ENCODE assay signal across 8 cellular contexts in the genomic region with DNA sequence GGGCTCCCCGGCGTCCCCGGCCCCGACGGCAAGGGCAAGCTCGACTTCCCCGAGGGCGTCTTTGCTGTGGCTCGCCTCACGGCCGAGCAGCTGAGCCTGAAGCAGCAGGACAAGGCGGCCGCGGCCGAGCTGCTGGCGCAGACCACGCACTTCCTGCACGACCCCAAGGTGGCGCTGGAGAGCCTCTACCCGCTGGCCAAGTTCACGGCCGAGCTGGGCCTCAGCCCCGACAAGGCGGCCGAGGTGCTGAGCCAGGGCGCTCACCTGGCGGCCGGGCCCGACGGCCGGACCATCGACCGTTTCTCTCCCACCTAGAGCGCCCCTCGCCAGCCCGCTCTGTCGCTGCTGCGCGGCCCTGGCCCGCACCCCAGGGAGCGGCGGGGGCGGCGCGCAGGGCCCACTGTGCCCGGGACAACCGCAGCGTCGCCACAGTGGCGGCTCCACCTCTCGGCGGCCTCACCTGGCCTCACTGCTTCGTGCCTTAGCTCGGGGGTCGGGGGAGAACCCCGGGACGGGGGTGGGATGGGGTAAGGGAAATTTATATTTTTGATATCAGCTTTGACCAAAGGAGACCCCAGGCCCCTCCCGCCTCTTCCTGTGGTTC. TPM values are rescaled to one million over a fixed set of nuclear protein-coding genes. Genes with fewer than 3 reads are reported as not detected.
A peak's percentile ranks its signal among the peaks of the same experiment; 100 is the strongest.
DNase-seq lines count a peak whose midpoint lies in the region; ATAC-seq and TF ChIP-seq lines count a peak whose summit lies in the region.

No MANE protein-coding gene starts in this region.

- peaks cover 12 to 23% of the 10 kb centered on the region in 2 donors for H3K4me1 ChIP-seq in naive thymus-derived CD4-positive, alpha-beta T cell (ENCODE audit: control insufficient read depth in 2 of 2, insufficient read depth in 2 of 2, low read length in 2 of 2)
- no peaks in the 10 kb centered on the region for H3K4me1 ChIP-seq in aorta (ENCODE audit: control insufficient read depth in 1 of 2, insufficient read depth in 2 of 2, low read length in 2 of 2)

- DNase-seq in AG09309 (ENCODE audit: low read depth) (no peak), HT-29 (ENCODE audit: low spot score) (peak; percentile 53), erythroblast (lab: John Stamatoyannopoulos, UW) (peak; percentile 78 to 88), aorta (peak; percentile 86 to 91), EL (no peak)
- peak; percentile 76 for DNase-seq in activated CD8-positive, alpha-beta T cell treated with anti-CD3 and anti-CD28 coated beads for 36 hours
- peak in 8 of 9 donors; percentile 22 to 84 (median 51) for DNase-seq in naive thymus-derived CD4-positive, alpha-beta T cell

- H3K9me3 Mint-ChIP-seq in activated CD8-positive, alpha-beta T cell treated with anti-CD3 and anti-CD28 coated beads for 36 hours: no peaks in the 10 kb centered on the region
- no peaks in the 10 kb centered on the region for H3K9me3 Mint-ChIP-seq in naive thymus-derived CD4-positive, alpha-beta T cell

- H3K9me3 ChIP-seq in naive thymus-derived CD4-positive, alpha-beta T cell (ENCODE audit: control insufficient read depth in 2 of 3, low read length in 3 of 3): no peaks in the 10 kb centered on the region
- H3K9me3 ChIP-seq in aorta (ENCODE audit: control insufficient read depth, low read length): no peaks in the 10 kb centered on the region

- POLR2A ChIA-PET in activated CD8-positive, alpha-beta T cell treated with anti-CD3 and anti-CD28 coated beads for 36 hours (lab: Charles Lee): interaction anchor here (0.7 to 5.7 kb wide), 9 partner anchors 10 to 207 kb away, joined by 3 to 46 read pairs (median 4); no protein-coding TSS in a partner anchor
- POLR2A ChIA-PET in naive thymus-derived CD4-positive, alpha-beta T cell (lab: Charles Lee): interaction anchor here (0.6 to 2.1 kb wide), 2 partner anchors 156 to 208 kb away, joined by 3 to 7 read pairs; no protein-coding TSS in a partner anchor

- CTCF ChIA-PET in activated CD8-positive, alpha-beta T cell treated with anti-CD3 and anti-CD28 coated beads for 36 hours (lab: Charles Lee): interaction anchor here (0.8 to 8.5 kb wide), 25 partner anchors 10 to 357 kb away, joined by 3 to 239 read pairs (median 4); a partner anchor contains a TSS
- CTCF ChIA-PET in naive thymus-derived CD4-positive, alpha-beta T cell (lab: Charles Lee): interaction anchor here (0.5 to 4.4 kb wide), 10 partner anchors 29 to 375 kb away, joined by 3 to 31 read pairs (median 5); a partner anchor contains a TSS

- WGBS in aorta, 2 donors: 78 to 79% methylated on average over 58 of the region's 58 CpGs

- peak; percentile 7 for ATAC-seq in activated CD8-positive, alpha-beta T cell treated with anti-CD3 and anti-CD28 coated beads for 36 hours
- peak; percentile 39 for ATAC-seq in naive thymus-derived CD4-positive, alpha-beta T cell
- ATAC-seq in aorta (ENCODE audit: low FRiP score): peak; percentile 48
- ATAC-seq in GM18861 (IDR thresholded peaks at IDR 0.05; ENCODE audit: unreplicated experiment): no peak

- no peak overlapping the region for H3K27ac Mint-ChIP-seq in activated CD8-positive, alpha-beta T cell treated with anti-CD3 and anti-CD28 coated beads for 36 hours
- peak overlapping the region in 1 of 9 donors; percentile 70 for H3K27ac Mint-ChIP-seq in naive thymus-derived CD4-positive, alpha-beta T cell

- no peaks in the 10 kb centered on the region for H3K27me3 Mint-ChIP-seq in activated CD8-positive, alpha-beta T cell treated with anti-CD3 and anti-CD28 coated beads for 36 hours
- H3K27me3 Mint-ChIP-seq in naive thymus-derived CD4-positive, alpha-beta T cell: peaks cover 0 to 6% (median 5%) of the 10 kb centered on the region in 5 donors

- peaks cover 0 to 33% (median 0%) of the 10 kb centered on the region in 3 experiments for H3K36me3 ChIP-seq in naive thymus-derived CD4-positive, alpha-beta T cell (ENCODE audit: control insufficient read depth in 2 of 3, insufficient read depth in 3 of 3, low read length in 3 of 3)
- no peaks in the 10 kb centered on the region for H3K36me3 ChIP-seq in aorta (ENCODE audit: control insufficient read depth in 1 of 2, insufficient read depth in 2 of 2, low read length in 1 of 2)

- peak overlapping the region; percentile 54 for H3K4me3 Mint-ChIP-seq in activated CD8-positive, alpha-beta T cell treated with anti-CD3 and anti-CD28 coated beads for 36 hours
- peak overlapping the region in 2 of 10 donors; percentile 42 to 81 for H3K4me3 Mint-ChIP-seq in naive thymus-derived CD4-positive, alpha-beta T cell

- no peak for TF ChIP-seq POLR2A in erythroblast (IDR thresholded peaks at IDR 0.05; ENCODE audit: low read length)

- H3K27me3 ChIP-seq in naive thymus-derived CD4-positive, alpha-beta T cell (ENCODE audit: control insufficient read depth in 2 of 2, insufficient read depth in 2 of 2, low read length in 2 of 2): no peaks in the 10 kb centered on the region
- H3K27me3 ChIP-seq in aorta (ENCODE audit: control insufficient read depth in 1 of 2, insufficient read depth in 2 of 2, low read length in 1 of 2): no peaks in the 10 kb centered on the region

- H3K4me3 ChIP-seq in AG09309 (ENCODE audit: control insufficient read depth, low read depth, low read length) (no peak overlapping the region), aorta (ENCODE audit: low read length in 2 of 2) (no peak overlapping the region)
- no peak overlapping the region for H3K4me3 ChIP-seq in naive thymus-derived CD4-positive, alpha-beta T cell (ENCODE audit: low read length)

- H3K4me1 Mint-ChIP-seq in activated CD8-positive, alpha-beta T cell treated with anti-CD3 and anti-CD28 coated beads for 36 hours (ENCODE audit: low read depth): peaks cover 13% of the 10 kb centered on the region
- H3K4me1 Mint-ChIP-seq in naive thymus-derived CD4-positive, alpha-beta T cell: peaks cover 0 to 42% (median 10%) of the 10 kb centered on the region in 7 donors

- TF ChIP-seq CTCF in AG09309 (IDR thresholded peaks at IDR 0.05; ENCODE audit: control insufficient read depth, insufficient read depth, low read depth, low read length, missing control alignments): peak; percentile 48
- peak; percentile 88 for TF ChIP-seq CTCF in activated CD8-positive, alpha-beta T cell treated with anti-CD3 and anti-CD28 coated beads for 36 hours (IDR thresholded peaks at IDR 0.05)

- intact Hi-C loops in activated CD8-positive, alpha-beta T cell treated with anti-CD3 and anti-CD28 coated beads for 36 hours (cut with micrococcal nuclease): no loop called here
- intact Hi-C loops in naive thymus-derived CD4-positive, alpha-beta T cell (cut with micrococcal nuclease): loop anchor here in 1 of 2 donors (1.0 kb wide), 2 partner anchors 186 to 208 kb away; no protein-coding TSS in a partner anchor
- intact Hi-C loops in aorta (cut with DNase I): loop anchor here in 1 of 2 donors (5.0 kb wide), 1 partner anchor 294 kb away; no protein-coding TSS in a partner anchor

- no peak overlapping the region for H3K27ac ChIP-seq in naive thymus-derived CD4-positive, alpha-beta T cell (ENCODE audit: low read depth, low read length)
- no peak overlapping the region for H3K27ac ChIP-seq in aorta (ENCODE audit: low read depth in 1 of 2, low read length in 2 of 2)

- peaks cover 47% of the 10 kb centered on the region for H3K36me3 Mint-ChIP-seq in activated CD8-positive, alpha-beta T cell treated with anti-CD3 and anti-CD28 coated beads for 36 hours (ENCODE audit: low read depth)
- peaks cover 0 to 31% (median 26%) of the 10 kb centered on the region in 5 donors for H3K36me3 Mint-ChIP-seq in naive thymus-derived CD4-positive, alpha-beta T cell

RNA-seq across cellular contexts. Expression of a gene that starts 3.7 kb away (rescaled TPM):
- 0.31 and 0.55 TPM in 2 replicates for total RNA-seq in HT-29 (2014; rRNA removed; shearing (Covaris generic))
- 10 to 100 TPM; 35.1 TPM for total RNA-seq in activated CD8-positive, alpha-beta T cell treated with anti-CD3 and anti-CD28 coated beads for 36 hours
- total RNA-seq in naive thymus-derived CD4-positive, alpha-beta T cell: 100 to 1,000 TPM in 1 of 5 experiments, 1 to 10 TPM in 4; 1.4 to 128 (median 6.3) TPM
- polyA plus RNA-seq in naive thymus-derived CD4-positive, alpha-beta T cell: under 1 TPM; 0.56 to 0.83 TPM
- 10 to 100 TPM; 27.2 to 69.2 TPM for total RNA-seq in aorta
- 1 to 10 TPM; 1.1 to 2.1 TPM for polyA plus RNA-seq in aorta

RNA-seq across cellular contexts. Expression of a gene that starts 16.8 kb away (rescaled TPM):
- 54.1 and 56.8 TPM in 2 replicates for total RNA-seq in HT-29 (2014; rRNA removed; shearing (Covaris generic))
- total RNA-seq in activated CD8-positive, alpha-beta T cell treated with anti-CD3 and anti-CD28 coated beads for 36 hours: 10 to 100 TPM; 28.0 to 28.5 TPM
- 10 to 100 TPM; 24.5 to 37.9 (median 31.8) TPM for total RNA-seq in naive thymus-derived CD4-positive, alpha-beta T cell
- polyA plus RNA-seq in naive thymus-derived CD4-positive, alpha-beta T cell: 10 to 100 TPM; 52.7 to 65.5 TPM
- total RNA-seq in aorta: 10 to 100 TPM; 14.2 to 19.8 TPM
- polyA plus RNA-seq in aorta: 10 to 100 TPM; 20.3 to 54.0 TPM

RNA-seq across cellular contexts. Expression of a gene that starts 28.7 kb away (rescaled TPM):
- 31.6 and 38.5 TPM in 2 replicates for total RNA-seq in HT-29 (2014; rRNA removed; shearing (Covaris generic))
- total RNA-seq in activated CD8-positive, alpha-beta T cell treated with anti-CD3 and anti-CD28 coated beads for 36 hours: 10 to 100 TPM; 27.8 to 32.5 TPM
- total RNA-seq in naive thymus-derived CD4-positive, alpha-beta T cell: 100 to 1,000 TPM in 1 of 5 experiments, 10 to 100 TPM in 4; 47.3 to 124 (median 97.6) TPM
- 10 to 100 TPM; 32.9 to 51.3 TPM for polyA plus RNA-seq in naive thymus-derived CD4-positive, alpha-beta T cell
- total RNA-seq in aorta: 10 to 100 TPM; 26.1 to 38.8 TPM
- polyA plus RNA-seq in aorta: 10 to 100 TPM in 1 of 2 donors, 1 to 10 TPM in 1; 6.3 to 62.9 TPM

RNA-seq across cellular contexts. Expression of a gene that starts 33.5 kb away (rescaled TPM):
- total RNA-seq in HT-29 (2014; rRNA removed; shearing (Covaris generic)): not detected in 2 replicates
- under 1 TPM; 0.27 to 0.49 TPM for total RNA-seq in activated CD8-positive, alpha-beta T cell treated with anti-CD3 and anti-CD28 coated beads for 36 hours
- total RNA-seq in naive thymus-derived CD4-positive, alpha-beta T cell: 1 to 10 TPM in 1 of 5 experiments, under 1 TPM in 2, not detected in 2; 0.19 to 1.5 (median 0.49) TPM
- polyA plus RNA-seq in naive thymus-derived CD4-positive, alpha-beta T cell: under 1 TPM; 0.21 to 0.58 TPM
- 1 to 10 TPM; 2.6 to 5.2 TPM for total RNA-seq in aorta
- polyA plus RNA-seq in aorta: 1 to 10 TPM in 1 of 2 donors, under 1 TPM in 1; 0.25 to 1.8 TPM

Comparison
In these comparisons a context has a peak if more than half of its experiments do, and no peak if none do; other contexts are left out.
1. DNase-seq: peak in HT-29 (single experiment), activated CD8-positive, alpha-beta T cell treated with anti-CD3 and anti-CD28 coated beads for 36 hours (single experiment), erythroblast (2 of 2), naive thymus-derived CD4-positive, alpha-beta T cell (8 of 9) and aorta (2 of 2); none in AG09309 (single experiment) and EL (single experiment).